Comparison of ENCODE assay signal across 8 cellular contexts in the genomic region with DNA sequence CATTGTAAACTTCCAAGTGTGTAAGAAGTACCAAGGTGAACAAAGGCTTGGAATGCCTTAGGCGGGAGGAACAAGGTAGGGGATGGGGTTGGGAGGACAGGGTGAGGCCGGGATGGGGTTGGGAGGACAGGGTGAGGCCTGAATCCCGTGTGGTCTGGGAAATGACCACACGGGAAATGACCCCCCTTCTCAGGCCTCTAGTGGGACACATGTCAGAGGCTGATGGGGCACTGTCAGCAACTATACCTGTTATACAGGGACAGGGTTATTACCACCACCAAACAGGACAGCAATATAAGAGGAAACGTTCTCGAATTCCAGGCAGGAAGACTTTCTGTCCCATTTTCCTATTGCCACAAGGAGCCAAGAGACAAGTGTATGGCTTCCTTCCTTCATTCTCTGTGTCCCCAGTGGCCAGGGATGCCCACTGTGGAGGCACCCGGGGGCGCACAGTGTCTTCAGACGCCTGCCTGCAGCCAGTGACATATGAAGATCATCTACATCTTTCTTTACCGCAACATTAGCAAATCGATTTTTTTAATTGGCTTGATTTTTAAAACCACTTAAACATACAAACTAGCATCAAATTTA. TPM values are rescaled to one million over a fixed set of nuclear protein-coding genes. Genes with fewer than 3 reads are reported as not detected.
A peak's percentile ranks its signal among the peaks of the same experiment; 100 is the strongest.
DNase-seq lines count a peak whose midpoint lies in the region; ATAC-seq and TF ChIP-seq lines count a peak whose summit lies in the region.

No MANE protein-coding gene starts in this region.

- H3K79me2 ChIP-seq in PC-9 (ENCODE audit: low read depth): peaks cover 57% of the 10 kb centered on the region

- no peak for TF ChIP-seq CTCF in PC-9 (conservative IDR thresholded peaks at IDR 0.05)
- no peak for TF ChIP-seq CTCF in heart left ventricle (IDR thresholded peaks at IDR 0.05)
- no peak for TF ChIP-seq CTCF in tibial nerve (IDR thresholded peaks at IDR 0.05)
- TF ChIP-seq CTCF in lower leg skin (IDR thresholded peaks at IDR 0.05): no peak

- intact Hi-C loops in PC-9 (cut with micrococcal nuclease; ENCODE audit: unreplicated experiment) (no loop called here), heart left ventricle (cut with DNase I) (no loop called here), lower leg skin (cut with DNase I; ENCODE audit: low total_unique reads) (no loop called here)

- peaks cover 25% of the 10 kb centered on the region for H3K4me1 ChIP-seq in PC-9 (replicated peaks; ENCODE audit: insufficient read depth)
- peaks cover 26% of the 10 kb centered on the region for H3K4me1 ChIP-seq in skeletal muscle satellite cell (ENCODE audit: control insufficient read depth, insufficient read depth, low read length)
- peaks cover 4 to 35% (median 16%) of the 10 kb centered on the region in 12 donors for H3K4me1 ChIP-seq in heart left ventricle
- H3K4me1 ChIP-seq in tibial nerve: peaks cover 0 to 22% (median 12%) of the 10 kb centered on the region in 4 donors

- no peaks in the 10 kb centered on the region for H3K9me2 ChIP-seq in PC-9 (ENCODE audit: insufficient read depth)

- H3K27ac ChIP-seq in PC-9 (no peak overlapping the region), heart left ventricle (no peak overlapping the region), tibial nerve (no peak overlapping the region)

- H4K20me1 ChIP-seq in PC-9 (ENCODE audit: insufficient read depth): 0 out of 2 replicates have a peak, but pooled peaks cover 2% of the 10 kb centered on the region

- CTCF ChIA-PET in PC-9 (lab: Charles Lee): no interaction called here

- peak overlapping the region; percentile 70; the same call in 1 of the 2 replicates for H2AFZ ChIP-seq in PC-9

- POLR2A ChIA-PET in PC-9 (lab: Charles Lee; ENCODE audit: unreplicated experiment): interaction anchor here (0.5 kb wide), 1 partner anchor 81 kb away, joined by 3 read pairs; no protein-coding TSS in a partner anchor

- H3F3A ChIP-seq in PC-9 (ENCODE audit: insufficient read depth, low read depth): no peaks in the 10 kb centered on the region

- DNase-seq in NCI-H146 (lab: John Stamatoyannopoulos, UW) (peak; percentile 4), NCI-H146 treated with DMSO at 0.1 percent for 48 hours (lab: John Stamatoyannopoulos, UW; ENCODE audit: unreplicated experiment) (no peak), PC-9 (no peak), erythroblast (lab: John Stamatoyannopoulos, UW) (peak; percentile 48 to 68), heart left ventricle (no peak), tibial nerve (ENCODE audit: low spot score in 2 of 2) (no peak), lower leg skin (ENCODE audit: low spot score in 2 of 2) (no peak)

- no peaks in the 10 kb centered on the region for H3K9me3 ChIP-seq in PC-9 (ENCODE audit: insufficient read depth, low read depth)
- no peaks in the 10 kb centered on the region for H3K9me3 ChIP-seq in skeletal muscle satellite cell (replicated peaks; ENCODE audit: low read length)
- H3K9me3 ChIP-seq in heart left ventricle: no peaks in the 10 kb centered on the region
- H3K9me3 ChIP-seq in tibial nerve: no peaks in the 10 kb centered on the region

- peak overlapping the region; percentile 71 for H3K4me3 ChIP-seq in PC-9
- H3K4me3 ChIP-seq in skeletal muscle satellite cell (ENCODE audit: low read length): peak overlapping the region; percentile 94
- peak overlapping the region in 2 of 12 donors; percentile 56 to 85 for H3K4me3 ChIP-seq in heart left ventricle
- no peak overlapping the region for H3K4me3 ChIP-seq in tibial nerve
- no peak overlapping the region for H3K4me3 ChIP-seq in lower leg skin (ENCODE audit: low read depth, poor library complexity, severe bottlenecking)

- H3K27me3 ChIP-seq in PC-9 (ENCODE audit: insufficient read depth, low read depth) (no peaks in the 10 kb centered on the region), skeletal muscle satellite cell (ENCODE audit: control insufficient read depth, insufficient read depth, low read length) (no peaks in the 10 kb centered on the region), heart left ventricle (peaks cover 6 to 48% (median 15%) of the 10 kb centered on the region in 9 donors), tibial nerve (peaks cover 0 to 43% of the 10 kb centered on the region in 2 donors)

- WGBS in heart left ventricle, 4 donors: 35 to 41% (median 37%) methylated on average over 10 to 11 of the region's 11 CpGs
- 30 to 31% methylated on average over 11 of the region's 11 CpGs for WGBS in tibial nerve, 2 donors
- 37 to 39% methylated on average over 11 of the region's 11 CpGs for WGBS in lower leg skin, 2 donors

- TSS peak; percentile 55 for BruUV-seq in PC-9 (replicated peaks; lab: Mats Ljungman, UMichigan)

- H3K4me2 ChIP-seq in PC-9: peak overlapping the region; percentile 91
- H3K4me2 ChIP-seq in skeletal muscle satellite cell (ENCODE audit: low read length): peak overlapping the region; percentile 92

- peak overlapping the region; percentile 87 for H3K9ac ChIP-seq in skeletal muscle satellite cell (ENCODE audit: low read depth, low read length)

- no peak for TF ChIP-seq POLR2A in erythroblast (IDR thresholded peaks at IDR 0.05; ENCODE audit: low read length)
- no peak for TF ChIP-seq POLR2A in heart left ventricle (IDR thresholded peaks at IDR 0.05)
- no peak for TF ChIP-seq POLR2A in tibial nerve (IDR thresholded peaks at IDR 0.05)
- TF ChIP-seq POLR2A in lower leg skin (IDR thresholded peaks at IDR 0.05): no peak

- no peak for TF ChIP-seq EP300 in tibial nerve (IDR thresholded peaks at IDR 0.05)

- no peak for ATAC-seq in heart left ventricle

- H3K36me3 ChIP-seq in PC-9 (ENCODE audit: low read depth) (peaks cover 18% of the 10 kb centered on the region), skeletal muscle satellite cell (ENCODE audit: insufficient read depth, low read length) (peaks cover 5% of the 10 kb centered on the region), heart left ventricle (no peaks in the 10 kb centered on the region), tibial nerve (no peaks in the 10 kb centered on the region)

RNA-seq across cellular contexts. Expression of a gene that starts 1.3 kb away (rescaled TPM):
- total RNA-seq in PC-9 (2021) (75.2 and 114 TPM in 2 replicates), heart left ventricle (10 to 100 TPM in 1 of 9 donors, 1 to 10 TPM in 3, under 1 TPM in 5; 0.09 to 27.9 (median 0.89) TPM), tibial nerve (1 to 10 TPM in 3 of 4 donors, under 1 TPM in 1; under 0.01 to 6.9 (median 3.4) TPM), lower leg skin (1 to 10 TPM; 2.4 to 9.1 (median 4.2) TPM)
- total RNA-seq in skeletal muscle satellite cell (2012; rRNA removed): 11.9 and 20.5 TPM in 2 replicates
- polyA plus RNA-seq in heart left ventricle: under 1 TPM; 0.04 to 0.18 TPM

Comparison
In these comparisons a context has a peak if more than half of its experiments do, and no peak if none do; other contexts are left out.
1. DNase-seq: peak in NCI-H146 (single experiment) and erythroblast (2 of 2); none in NCI-H146 treated with DMSO at 0.1 percent for 48 hours (single experiment), PC-9 (0 of 2), heart left ventricle (0 of 5), tibial nerve (0 of 2) and lower leg skin (0 of 2).
2. H3K4me3 ChIP-seq: peak in PC-9 (single experiment) and skeletal muscle satellite cell (single experiment); none in tibial nerve (0 of 4) and lower leg skin (single experiment).